In the genomic region with DNA sequence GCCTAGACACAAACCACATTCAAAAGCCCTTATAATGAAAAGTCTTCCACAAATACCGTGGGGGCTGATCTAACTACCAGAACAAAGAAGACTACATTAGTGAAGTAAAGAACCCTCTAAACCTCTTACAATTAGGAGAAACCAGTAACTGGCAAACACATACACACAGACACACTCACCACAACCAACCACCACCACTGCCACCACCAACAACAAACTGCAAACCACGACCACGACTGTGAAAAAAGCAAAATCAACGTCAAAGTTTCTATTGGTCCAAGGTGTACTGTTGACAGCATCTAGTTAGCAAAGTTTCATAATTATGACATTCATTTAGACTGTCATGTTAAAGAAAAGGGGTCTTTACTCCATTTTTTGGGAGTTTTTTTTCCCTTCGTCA, we compare ENCODE assay signal across 19 cellular contexts. TPM values are rescaled to one million over a fixed set of nuclear protein-coding genes. Genes with fewer than 3 reads are reported as not detected.
DNase-seq lines count a peak whose midpoint lies in the region; ATAC-seq lines count a peak whose summit lies in the region.
"Had no signal": no experiment of that assay in that cellular context is flagged by ENCODE, and none has a peak within 500 bp of the region (broad histone marks: within the 10 kb centered on the region; RNA-seq: fewer than 3 reads in every experiment).

No MANE protein-coding gene starts in this region.

- H3K14ac ChIP-seq in mesenchymal stem cell (ENCODE audit: low read length in 2 of 2) = no peak overlapping the region

- no peak overlapping the region for H3K27ac ChIP-seq in mesenchymal stem cell (ENCODE audit: low read length, poor library complexity, severe bottlenecking)

- peak; percentile 67 for DNase-seq in activated CD4-positive, alpha-beta T cell treated with anti-CD3 and anti-CD28 coated beads, Interleukin-2, amount 10 ng/mL, durations not matched to agents 24 days and 14 days
- no peak for DNase-seq in activated CD4-positive, alpha-beta T cell treated with anti-CD3 and anti-CD28 coated beads for 1 hour
- DNase-seq in SK-MEL-5 (ENCODE audit: low read depth, low spot score) (peak; percentile 24), retina (peak; percentile 3), left colon (no peak), COR-L47 (lab: John Stamatoyannopoulos, UW) (no peak), mesenchymal stem cell (no peak)
- no peak for DNase-seq in effector memory CD8-positive, alpha-beta T cell
- DNase-seq: dermis blood vessel endothelial cell; foreskin fibroblast; hypothalamus; NCI-H1092; NCI-H510A treated with DMSO at 0.1 percent for 48 hours; stimulated activated naive CD4-positive, alpha-beta T cell; SW 1271; trophoblast cell had no signal

- no peak overlapping the region for H2BK15ac ChIP-seq in mesenchymal stem cell (ENCODE audit: low read depth, poor library complexity, severe bottlenecking)

- H3K23ac ChIP-seq in mesenchymal stem cell (ENCODE audit: low read length in 2 of 2) = no peak overlapping the region

- H3K79me1 ChIP-seq in mesenchymal stem cell (replicated peaks; ENCODE audit: low read length, poor library complexity, severe bottlenecking) = no peaks in the 10 kb centered on the region

- H4K91ac ChIP-seq in mesenchymal stem cell (ENCODE audit: low read length) = no peak overlapping the region

- peak; percentile 54 for ATAC-seq in effector memory CD8-positive, alpha-beta T cell (replicated peaks)
- ATAC-seq in left colon = no peak

- H3K4me2 ChIP-seq in mesenchymal stem cell (ENCODE audit: low read length, poor library complexity, severe bottlenecking) = no peak overlapping the region

- no peak overlapping the region for H3K27ac Mint-ChIP-seq in activated CD4-positive, alpha-beta T cell treated with anti-CD3 and anti-CD28 coated beads, Interleukin-2, amount 10 ng/mL, durations not matched to agents 24 days and 14 days
- no peak overlapping the region for H3K27ac Mint-ChIP-seq in effector memory CD8-positive, alpha-beta T cell
- H3K27ac Mint-ChIP-seq: activated naive CD4-positive, alpha-beta T cell treated with anti-CD3 and anti-CD28 coated beads, Interleukin-2, amount 50 U/mL, for 72 hours had no signal

- H2BK12ac ChIP-seq in mesenchymal stem cell (ENCODE audit: low read length in 2 of 2) = no peak overlapping the region

- no peak overlapping the region for H3K4me3 Mint-ChIP-seq in activated CD4-positive, alpha-beta T cell treated with anti-CD3 and anti-CD28 coated beads, Interleukin-2, amount 10 ng/mL, durations not matched to agents 24 days and 14 days
- H3K4me3 Mint-ChIP-seq in effector memory CD8-positive, alpha-beta T cell = no peak overlapping the region

- no peak overlapping the region for H3K4me3 ChIP-seq in mesenchymal stem cell (ENCODE audit: insufficient read depth in 1 of 2, low read depth in 1 of 2, low read length in 2 of 2)

- H3K27me3 Mint-ChIP-seq in activated CD4-positive, alpha-beta T cell treated with anti-CD3 and anti-CD28 coated beads, Interleukin-2, amount 10 ng/mL, durations not matched to agents 24 days and 14 days = peaks cover 65% of the 10 kb centered on the region
- H3K27me3 Mint-ChIP-seq in effector memory CD8-positive, alpha-beta T cell = peaks cover 69 to 76% of the 10 kb centered on the region in 2 donors

- H2AFZ ChIP-seq in mesenchymal stem cell (ENCODE audit: low read depth, low read length) = no peak overlapping the region

- no peak overlapping the region for H3K9ac ChIP-seq in mesenchymal stem cell (ENCODE audit: low read length)

- no peak overlapping the region for H3K4ac ChIP-seq in mesenchymal stem cell (ENCODE audit: low read depth in 1 of 2, low read length in 2 of 2)

- no peak overlapping the region for H2BK120ac ChIP-seq in mesenchymal stem cell (ENCODE audit: low read depth, low read length)

- H3K9me3 Mint-ChIP-seq in activated CD4-positive, alpha-beta T cell treated with anti-CD3 and anti-CD28 coated beads, Interleukin-2, amount 10 ng/mL, durations not matched to agents 24 days and 14 days = no peaks in the 10 kb centered on the region
- no peaks in the 10 kb centered on the region for H3K9me3 Mint-ChIP-seq in effector memory CD8-positive, alpha-beta T cell
- H3K9me3 Mint-ChIP-seq: activated naive CD4-positive, alpha-beta T cell treated with anti-CD3 and anti-CD28 coated beads, Interleukin-2, amount 50 U/mL, for 72 hours had no signal

- no peaks in the 10 kb centered on the region for H3K9me3 ChIP-seq in mesenchymal stem cell (ENCODE audit: control insufficient read depth, low read length)

- H4K8ac ChIP-seq in mesenchymal stem cell (ENCODE audit: low read length) = no peak overlapping the region

- no peaks in the 10 kb centered on the region for H3K36me3 ChIP-seq in mesenchymal stem cell (ENCODE audit: control insufficient read depth in 1 of 2, insufficient read depth in 2 of 2, low read depth in 1 of 2, low read length in 2 of 2)

- peaks cover 14% of the 10 kb centered on the region for H3K4me1 ChIP-seq in mesenchymal stem cell (ENCODE audit: control insufficient read depth, insufficient read depth, low read depth, low read length)

- no peak overlapping the region for H2AK5ac ChIP-seq in mesenchymal stem cell (ENCODE audit: low read length, severe bottlenecking)

- no peak overlapping the region for H2BK5ac ChIP-seq in mesenchymal stem cell (ENCODE audit: low read depth, low read length, poor library complexity, severe bottlenecking)

- WGBS in mesenchymal stem cell = 96% methylated on average over 4 of the region's 5 CpGs

- H3K36me3 Mint-ChIP-seq in activated CD4-positive, alpha-beta T cell treated with anti-CD3 and anti-CD28 coated beads, Interleukin-2, amount 10 ng/mL, durations not matched to agents 24 days and 14 days (ENCODE audit: low read depth) = no peaks in the 10 kb centered on the region
- peaks cover 4% of the 10 kb centered on the region for H3K36me3 Mint-ChIP-seq in effector memory CD8-positive, alpha-beta T cell (ENCODE audit: insufficient read depth)

- peaks cover 37% of the 10 kb centered on the region for H3K4me1 Mint-ChIP-seq in activated CD4-positive, alpha-beta T cell treated with anti-CD3 and anti-CD28 coated beads, Interleukin-2, amount 10 ng/mL, durations not matched to agents 24 days and 14 days
- peaks cover 6 to 16% of the 10 kb centered on the region in 2 donors for H3K4me1 Mint-ChIP-seq in effector memory CD8-positive, alpha-beta T cell (ENCODE audit: low read depth in 2 of 2)

- H3K18ac ChIP-seq in mesenchymal stem cell (ENCODE audit: low read depth in 1 of 2, low read length in 2 of 2) = no peak overlapping the region

- in situ Hi-C loops in SK-MEL-5 (cut with HindIII; ENCODE audit: low pct_unique_long_range_greater_than_20kb, low sequenced_read_pairs) = no loop called here

- intact Hi-C loops in activated CD4-positive, alpha-beta T cell treated with anti-CD3 and anti-CD28 coated beads, Interleukin-2, amount 10 ng/mL, durations not matched to agents 24 days and 14 days (cut with micrococcal nuclease) = loop anchor here (2.0 to 10.0 kb wide), 3 partner anchors 25 to 761 kb away; partner anchors contain the start of gene SEMA6A
- intact Hi-C loops in left colon (cut with DNase I, micrococcal nuclease) = no loop called here

- H3K27me3 ChIP-seq in mesenchymal stem cell (ENCODE audit: control insufficient read depth in 1 of 2, insufficient read depth in 1 of 2, low read length in 2 of 2) = peaks cover 21 to 39% of the 10 kb centered on the region in 2 experiments

RNA-seq across cellular contexts. Expression of gene CDO1, which starts 2.7 kb away (rescaled TPM):
- total RNA-seq in activated CD4-positive, alpha-beta T cell treated with anti-CD3 and anti-CD28 coated beads, Interleukin-2, amount 10 ng/mL, durations not matched to agents 24 days and 14 days = 0.45 and 0.82 TPM in 2 replicates
- 0.42 and 1.1 TPM in 2 replicates for total RNA-seq in SK-MEL-5 (2014; rRNA removed; shearing (Covaris generic))
- polyA plus RNA-seq in SK-MEL-5 (2015; cell fraction: cytosol; rRNA removed) = 0.54 and 0.70 TPM in 2 replicates
- polyA plus RNA-seq in SK-MEL-5 (2015; cell fraction: nucleus; rRNA removed) = 0.10 TPM in 1 of 2 replicates, not detected in the other
- under 1 TPM; 0.55 to 0.95 TPM for total RNA-seq in left colon
- 0.46 TPM for polyA plus RNA-seq in mesenchymal stem cell (2013, experiment 1 of 2)
- polyA plus RNA-seq in mesenchymal stem cell (2013, experiment 2 of 2) = 0.70 TPM
- total RNA-seq: A172 had no signal
- polyA plus RNA-seq: keratinocyte had no signal

RNA-seq across cellular contexts. Expression of gene ATG12, which starts 27.6 kb away (rescaled TPM):
- 31.7 and 37.0 TPM in 2 replicates for total RNA-seq in activated CD4-positive, alpha-beta T cell treated with anti-CD3 and anti-CD28 coated beads, Interleukin-2, amount 10 ng/mL, durations not matched to agents 24 days and 14 days
- 52.0 and 65.1 TPM in 2 replicates for total RNA-seq in SK-MEL-5 (2014; rRNA removed; shearing (Covaris generic))
- 26.4 and 27.6 TPM in 2 replicates for polyA plus RNA-seq in SK-MEL-5 (2015; cell fraction: cytosol; rRNA removed)
- polyA plus RNA-seq in SK-MEL-5 (2015; cell fraction: nucleus; rRNA removed) = 99.3 and 136 TPM in 2 replicates
- 10 to 100 TPM; 31.2 to 32.8 TPM for total RNA-seq in left colon
- polyA plus RNA-seq in mesenchymal stem cell (2013, experiment 1 of 2) = 67.9 TPM
- polyA plus RNA-seq in mesenchymal stem cell (2013, experiment 2 of 2) = 76.1 TPM

RNA-seq across cellular contexts. Expression of gene AP3S1, which starts 28.0 kb away (rescaled TPM):
- total RNA-seq in activated CD4-positive, alpha-beta T cell treated with anti-CD3 and anti-CD28 coated beads, Interleukin-2, amount 10 ng/mL, durations not matched to agents 24 days and 14 days = 64.6 and 72.8 TPM in 2 replicates
- 80.1 and 96.5 TPM in 2 replicates for total RNA-seq in SK-MEL-5 (2014; rRNA removed; shearing (Covaris generic))
- 69.6 and 85.3 TPM in 2 replicates for polyA plus RNA-seq in SK-MEL-5 (2015; cell fraction: cytosol; rRNA removed)
- 20.9 and 70.4 TPM in 2 replicates for polyA plus RNA-seq in SK-MEL-5 (2015; cell fraction: nucleus; rRNA removed)
- 10 to 100 TPM; 73.4 to 90.4 TPM for total RNA-seq in left colon
- polyA plus RNA-seq in mesenchymal stem cell (2013, experiment 1 of 2) = 72.2 TPM
- polyA plus RNA-seq in mesenchymal stem cell (2013, experiment 2 of 2) = 79.1 TPM

Comparison
In these comparisons a context has a peak if more than half of its experiments do, and no peak if none do; other contexts are left out.
1. DNase-seq: peak in activated CD4-positive, alpha-beta T cell treated with anti-CD3 and anti-CD28 coated beads, Interleukin-2, amount 10 ng/mL, durations not matched to agents 24 days and 14 days (single experiment), SK-MEL-5 (single experiment) and retina (single experiment); none in activated CD4-positive, alpha-beta T cell treated with anti-CD3 and anti-CD28 coated beads for 1 hour (single experiment), effector memory CD8-positive, alpha-beta T cell (0 of 3), left colon (0 of 2), COR-L47 (single experiment) and mesenchymal stem cell (single experiment).